ENCODE assay signal across 8 cellular contexts in the genomic region with DNA sequence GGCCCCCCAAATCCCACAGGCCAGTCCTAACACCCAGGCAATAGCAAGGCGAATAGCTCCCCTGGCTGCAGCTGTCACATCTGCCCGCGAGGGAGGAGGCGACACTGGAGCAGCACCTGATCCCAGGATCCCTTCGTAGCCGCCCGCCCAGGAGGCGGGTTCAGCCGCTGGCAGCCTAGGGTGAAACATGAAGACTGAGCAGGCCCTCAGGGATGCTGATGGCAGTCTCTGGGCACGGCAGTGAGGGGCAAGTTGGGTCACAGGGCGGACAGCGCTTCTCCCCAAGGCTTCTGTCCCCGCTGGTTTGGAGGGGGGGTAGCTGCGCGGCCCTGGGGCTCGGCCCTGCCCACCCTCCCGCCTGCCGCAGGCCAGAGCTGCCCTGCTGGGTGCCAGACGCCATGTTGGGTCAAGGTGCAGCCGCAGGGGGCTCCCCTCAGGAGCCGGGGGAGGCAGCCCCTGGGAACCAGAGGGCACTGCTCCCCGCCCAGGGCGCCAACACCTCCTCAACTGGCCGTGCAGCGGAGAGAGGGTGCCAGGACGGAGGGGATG. TPM values are rescaled to one million over a fixed set of nuclear protein-coding genes. Genes with fewer than 3 reads are reported as not detected.
A peak's percentile ranks its signal among the peaks of the same experiment; 100 is the strongest.
DNase-seq lines count a peak whose midpoint lies in the region; ATAC-seq and TF ChIP-seq lines count a peak whose summit lies in the region.

No MANE protein-coding gene starts in this region.

- H3K36me3 Mint-ChIP-seq in T-cell = no peaks in the 10 kb centered on the region

- peaks cover 2 to 6% of the 10 kb centered on the region in 2 experiments for H3K4me1 ChIP-seq in trophoblast cell (ENCODE audit: control insufficient read depth in 1 of 2, insufficient read depth in 2 of 2, low read length in 2 of 2)
- H3K4me1 ChIP-seq in OCI-LY7 (ENCODE audit: insufficient read depth, low read length, poor library complexity, severe bottlenecking) = peaks cover 6% of the 10 kb centered on the region

- H4K91ac ChIP-seq in trophoblast cell (ENCODE audit: low read depth, low read length) = no peak overlapping the region

- H2AK5ac ChIP-seq in trophoblast cell (ENCODE audit: low read length) = no peak overlapping the region

- peak; percentile 24 to 68 for DNase-seq in NCI-H524 (lab: John Stamatoyannopoulos, UW)
- no peak for DNase-seq in NCI-H524 treated with DMSO at 0.1 percent for 48 hours (lab: John Stamatoyannopoulos, UW)
- DNase-seq in T-cell = peak in 4 of 34 experiments; percentile 8 to 28 (median 26)
- no peak for DNase-seq in fibroblast of villous mesenchyme (ENCODE audit: low read depth)
- peak in 1 of 2 donors; percentile 42 for DNase-seq in trophoblast cell
- no peak for DNase-seq in OCI-LY7 (ENCODE audit: low spot score)

- H3K27ac ChIP-seq in trophoblast cell (ENCODE audit: low read depth, low read length) (no peak overlapping the region), OCI-LY7 (ENCODE audit: low read depth, low read length, poor library complexity, severe bottlenecking) (no peak overlapping the region)

- no peaks in the 10 kb centered on the region for H3K9me3 Mint-ChIP-seq in T-cell

- no peaks in the 10 kb centered on the region for H3K27me3 ChIP-seq in trophoblast cell (ENCODE audit: insufficient read depth, low read length)

- H3K9ac ChIP-seq in trophoblast cell (ENCODE audit: low read length) = no peak overlapping the region

- no peak overlapping the region for H3K14ac ChIP-seq in trophoblast cell (ENCODE audit: low read length)

- no peak overlapping the region for H2AFZ ChIP-seq in trophoblast cell (ENCODE audit: insufficient read depth, low read length, poor library complexity)
- H2AFZ ChIP-seq in OCI-LY7 (ENCODE audit: low read length) = no peak overlapping the region

- no peak for TF ChIP-seq CTCF in fibroblast of villous mesenchyme (IDR thresholded peaks at IDR 0.05; ENCODE audit: insufficient read depth, low read depth, low read length)
- no peak for TF ChIP-seq CTCF in OCI-LY7 (conservative IDR thresholded peaks at IDR 0.05; ENCODE audit: low read length)

- intact Hi-C loops in OCI-LY7 (cut with micrococcal nuclease; ENCODE audit: unreplicated experiment) = no loop called here

- POLR2A ChIA-PET in T-cell (lab: Charles Lee) (interaction anchor here in 1 of 2 donors (0.6 kb wide), 1 partner anchor 73 kb away, joined by 4 read pairs; no protein-coding TSS in a partner anchor), OCI-LY7 (lab: Charles Lee) (no interaction called here)

- no TSS peak for BruUV-seq in OCI-LY7 (replicated peaks; lab: Mats Ljungman, UMichigan)

- H3K79me2 ChIP-seq in trophoblast cell (ENCODE audit: control insufficient read depth, insufficient read depth, low read length, poor library complexity) (no peaks in the 10 kb centered on the region), OCI-LY7 (ENCODE audit: insufficient read depth, low read depth, low read length) (no peaks in the 10 kb centered on the region)

- no peaks in the 10 kb centered on the region for H3K9me2 ChIP-seq in OCI-LY7 (ENCODE audit: insufficient read depth, low read length)

- ATAC-seq in T-cell (replicated peaks in 1 of 4) (no peak), GM21423 (IDR thresholded peaks at IDR 0.05; ENCODE audit: unreplicated experiment) (no peak), HG03108 (IDR thresholded peaks at IDR 0.05; ENCODE audit: unreplicated experiment) (no peak)

- H3K18ac ChIP-seq in trophoblast cell (ENCODE audit: low read length) = no peak overlapping the region

- H2BK5ac ChIP-seq in trophoblast cell (ENCODE audit: low read depth, low read length, poor library complexity) = no peak overlapping the region

- no peaks in the 10 kb centered on the region for H3K79me1 ChIP-seq in trophoblast cell (ENCODE audit: low read length)

- H2BK120ac ChIP-seq in trophoblast cell (ENCODE audit: insufficient read depth, low read length, poor library complexity) = no peak overlapping the region

- H3K4me2 ChIP-seq in trophoblast cell (ENCODE audit: low read length) = peak overlapping the region; percentile 75
- H3K4me2 ChIP-seq in OCI-LY7 (ENCODE audit: low read length) = no peak overlapping the region

- H4K8ac ChIP-seq in trophoblast cell (ENCODE audit: low read depth, low read length) = no peak overlapping the region

- no peaks in the 10 kb centered on the region for H3K27me3 Mint-ChIP-seq in T-cell

- CTCF ChIA-PET in T-cell (lab: Charles Lee) = interaction anchor here (1.1 to 1.4 kb wide), 3 partner anchors 23 to 67 kb away, joined by 3 to 6 read pairs (median 4); no protein-coding TSS in a partner anchor
- CTCF ChIA-PET in OCI-LY7 (lab: Charles Lee; ENCODE audit: unreplicated experiment) = no interaction called here

- no peaks in the 10 kb centered on the region for H4K20me1 ChIP-seq in OCI-LY7 (ENCODE audit: insufficient read depth, low read length)

- peak overlapping the region; percentile 24 to 95 for H3K27ac Mint-ChIP-seq in T-cell

- no peak overlapping the region for H3K4ac ChIP-seq in trophoblast cell (ENCODE audit: low read depth, low read length)

- peak overlapping the region; percentile 60 for H3K4me3 ChIP-seq in fibroblast of villous mesenchyme (ENCODE audit: low read depth, low read length)
- no peak overlapping the region for H3K4me3 ChIP-seq in trophoblast cell (ENCODE audit: low read depth, low read length)
- H3K4me3 ChIP-seq in OCI-LY7 (ENCODE audit: low read depth, low read length, poor library complexity, severe bottlenecking) = no peak overlapping the region

- no peak overlapping the region for H2BK12ac ChIP-seq in trophoblast cell (ENCODE audit: low read length)

- no peak overlapping the region for H3K23ac ChIP-seq in trophoblast cell (ENCODE audit: low read length)

- peaks cover 47 to 51% (median 49%) of the 10 kb centered on the region in 3 donors for H3K4me1 Mint-ChIP-seq in T-cell

- H3K36me3 ChIP-seq in trophoblast cell (ENCODE audit: control insufficient read depth in 1 of 2, insufficient read depth in 2 of 2, low read length in 2 of 2) (no peaks in the 10 kb centered on the region), OCI-LY7 (ENCODE audit: insufficient read depth, low read length) (no peaks in the 10 kb centered on the region)

- peak overlapping the region; percentile 57 to 77 (median 71) for H3K4me3 Mint-ChIP-seq in T-cell

- H4K12ac ChIP-seq in trophoblast cell (ENCODE audit: low read depth, low read length) = no peak overlapping the region

- H3K9me3 ChIP-seq in trophoblast cell (ENCODE audit: insufficient read depth, low read depth, low read length) (no peaks in the 10 kb centered on the region), OCI-LY7 (ENCODE audit: low read length) (no peaks in the 10 kb centered on the region)

- WGBS in trophoblast cell (ENCODE audit: extremely low coverage, insufficient coverage, insufficient read length) = no CpG with 5 or more reads among the region's 26 CpGs

RNA-seq across cellular contexts. Expression of a gene that starts 1.9 kb away (rescaled TPM):
- 100 to 1,000 TPM in 1 of 5 donors, 10 to 100 TPM in 4; 78.7 to 125 (median 93.2) TPM for total RNA-seq in T-cell
- 11.7 and 14.2 TPM in 2 replicates for total RNA-seq in fibroblast of villous mesenchyme
- polyA plus RNA-seq in trophoblast cell (2013) = 23.3 and 25.8 TPM in 2 replicates
- 2.6 and 2.8 TPM in 2 replicates for total RNA-seq in OCI-LY7 (2014; rRNA removed; shearing (Covaris generic))
- total RNA-seq in OCI-LY7 (2022) = 7.2 and 7.3 TPM in 2 replicates

Comparison
In these comparisons a context has a peak if more than half of its experiments do, and no peak if none do; other contexts are left out.
1. DNase-seq: peak in NCI-H524 (2 of 2); none in NCI-H524 treated with DMSO at 0.1 percent for 48 hours (single experiment), fibroblast of villous mesenchyme (single experiment) and OCI-LY7 (single experiment).